In the genomic region with DNA sequence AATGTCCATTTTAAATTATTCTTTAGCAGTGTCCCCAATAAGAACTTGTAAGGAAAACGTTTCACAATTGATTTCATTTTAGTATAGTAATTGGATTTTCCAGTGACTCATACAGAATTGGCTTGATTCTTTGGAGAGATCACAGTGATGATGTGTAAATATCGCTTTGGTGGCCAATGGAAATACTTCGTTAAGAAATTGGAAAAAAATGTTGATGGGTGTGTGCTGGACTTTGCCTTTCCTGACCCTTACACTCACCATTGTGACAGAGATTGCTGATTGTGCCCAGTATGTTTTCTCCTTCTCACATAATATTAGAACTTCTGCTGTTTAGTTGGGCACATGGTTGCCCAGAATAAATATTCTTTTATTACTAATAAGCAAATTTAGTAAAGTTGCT, we compare ENCODE assay signal across 11 cellular contexts. TPM values are rescaled to one million over a fixed set of nuclear protein-coding genes. Genes with fewer than 3 reads are reported as not detected.
A peak's percentile ranks its signal among the peaks of the same experiment; 100 is the strongest.
DNase-seq lines count a peak whose midpoint lies in the region; ATAC-seq and TF ChIP-seq lines count a peak whose summit lies in the region.
"Had no signal": no experiment of that assay in that cellular context is flagged by ENCODE, and none has a peak within 500 bp of the region (broad histone marks: within the 10 kb centered on the region; RNA-seq: fewer than 3 reads in every experiment).

No MANE protein-coding gene starts in this region.

- peak overlapping the region; percentile 56 for H3K27ac Mint-ChIP-seq in HFFc6
- H3K27ac Mint-ChIP-seq: activated naive CD4-positive, alpha-beta T cell treated with anti-CD3 and anti-CD28 coated beads, Interleukin-2, amount 50 U/mL, for 24 hours had no signal

- H3K4me3 Mint-ChIP-seq in HFFc6, result peak overlapping the region; percentile 50
- H3K4me3 Mint-ChIP-seq: activated naive CD4-positive, alpha-beta T cell treated with anti-CD3 and anti-CD28 coated beads, Interleukin-2, amount 50 U/mL, for 24 hours; neural crest cell had no signal

- H3K4me3 ChIP-seq in cardiac fibroblast (replicated peaks in 1 of 2; ENCODE audit: low read depth in 2 of 2, low read length in 2 of 2) (no peak overlapping the region), hepatocyte (no peak overlapping the region), smooth muscle cell (no peak overlapping the region)

- H3F3A ChIP-seq in smooth muscle cell (ENCODE audit: low read depth), result no peaks in the 10 kb centered on the region

- no peak for ATAC-seq in GM18498 (IDR thresholded peaks at IDR 0.05; ENCODE audit: unreplicated experiment)

- H3K4me1 ChIP-seq in hepatocyte (ENCODE audit: insufficient read depth) (no peaks in the 10 kb centered on the region), smooth muscle cell (ENCODE audit: low read depth) (peaks cover 4% of the 10 kb centered on the region)

- H3K79me2 ChIP-seq in hepatocyte (no peaks in the 10 kb centered on the region), smooth muscle cell (ENCODE audit: low read depth) (no peaks in the 10 kb centered on the region)

- H3K4me2 ChIP-seq in hepatocyte (peak overlapping the region; percentile 7), smooth muscle cell (peak overlapping the region; percentile 68)

- H2AFZ ChIP-seq in hepatocyte, result no peak overlapping the region
- peak overlapping the region; percentile 6 for H2AFZ ChIP-seq in smooth muscle cell (ENCODE audit: low read depth)

- H3K27ac ChIP-seq in hepatocyte, result peak overlapping the region; percentile 60
- peak overlapping the region; percentile 70 for H3K27ac ChIP-seq in smooth muscle cell (ENCODE audit: low read depth)
- H3K27ac ChIP-seq: C4-2B had no signal

- peaks cover 13% of the 10 kb centered on the region for H3K9me3 Mint-ChIP-seq in HFFc6
- H3K9me3 Mint-ChIP-seq: activated naive CD4-positive, alpha-beta T cell treated with anti-CD3 and anti-CD28 coated beads, Interleukin-2, amount 50 U/mL, for 24 hours had no signal

- H4K20me1 ChIP-seq in hepatocyte (ENCODE audit: insufficient read depth, poor library complexity, severe bottlenecking), result no peaks in the 10 kb centered on the region
- H4K20me1 ChIP-seq in smooth muscle cell (ENCODE audit: low read depth), result no peaks in the 10 kb centered on the region

- H3K36me3 ChIP-seq in hepatocyte (replicated peaks; ENCODE audit: insufficient read depth, low read depth) (no peaks in the 10 kb centered on the region), smooth muscle cell (ENCODE audit: low read depth) (no peaks in the 10 kb centered on the region)

- no peaks in the 10 kb centered on the region for H3K27me3 Mint-ChIP-seq in HFFc6 (ENCODE audit: insufficient read depth)
- H3K27me3 Mint-ChIP-seq: activated naive CD4-positive, alpha-beta T cell treated with anti-CD3 and anti-CD28 coated beads, Interleukin-2, amount 50 U/mL, for 24 hours had no signal

- 44% methylated on average over 3 of the region's 3 CpGs for WGBS in hepatocyte (ENCODE audit: low lambda C conversion rate, missing lambda C conversion rate)
- 52% methylated on average over 3 of the region's 3 CpGs for WGBS in smooth muscle cell (ENCODE audit: low lambda C conversion rate)

- H3K9me3 ChIP-seq in hepatocyte (ENCODE audit: low read depth), result no peaks in the 10 kb centered on the region
- H3K9me3 ChIP-seq in smooth muscle cell (replicated peaks; ENCODE audit: low read depth), result no peaks in the 10 kb centered on the region

- no peaks in the 10 kb centered on the region for H3K27me3 ChIP-seq in hepatocyte
- no peaks in the 10 kb centered on the region for H3K27me3 ChIP-seq in smooth muscle cell (ENCODE audit: low read depth)

- no peak for TF ChIP-seq CTCF in HFFc6 (IDR thresholded peaks at IDR 0.05)
- no peak for TF ChIP-seq CTCF in cardiac fibroblast (IDR thresholded peaks at IDR 0.05; ENCODE audit: low read depth, low read length)
- TF ChIP-seq CTCF in hepatocyte (IDR thresholded peaks at IDR 0.05; ENCODE audit: poor library complexity), result no peak
- no peak for TF ChIP-seq CTCF in smooth muscle cell (IDR thresholded peaks at IDR 0.05; ENCODE audit: borderline replicate concordance, insufficient read depth, poor library complexity, severe bottlenecking)

- peaks cover 38% of the 10 kb centered on the region for H3K4me1 Mint-ChIP-seq in HFFc6 (ENCODE audit: low read depth)
- H3K4me1 Mint-ChIP-seq: activated naive CD4-positive, alpha-beta T cell treated with anti-CD3 and anti-CD28 coated beads, Interleukin-2, amount 50 U/mL, for 24 hours; neural crest cell had no signal

- H3K9me2 ChIP-seq in hepatocyte (replicated peaks; ENCODE audit: insufficient read depth), result no peaks in the 10 kb centered on the region

- DNase-seq in HFFc6, result peak; percentile 19
- peak; percentile 32 to 84 for DNase-seq in cardiac fibroblast (ENCODE audit: low read depth in 2 of 2)
- DNase-seq in hepatocyte (ENCODE audit: low spot score), result peak; percentile 58
- no peak for DNase-seq in smooth muscle cell (lab: John Stamatoyannopoulos, UW; ENCODE audit: unreplicated experiment)
- DNase-seq in stimulated activated CD4-positive, alpha-beta T cell treated with anti-CD3 and anti-CD28 coated beads, Interleukin-4, amount 100 ng/mL, for 4 hours, result no peak
- DNase-seq in NCI-H69 (lab: John Stamatoyannopoulos, UW), result no peak
- no peak for DNase-seq in RPMI8226

- no peak overlapping the region for H3K9ac ChIP-seq in smooth muscle cell (ENCODE audit: low read depth)

- peaks cover 5% of the 10 kb centered on the region for H3K36me3 Mint-ChIP-seq in HFFc6 (ENCODE audit: low read depth)

RNA-seq across cellular contexts. Expression of a gene that starts 7.4 kb away (rescaled TPM):
- 1 to 10 TPM in 4 of 6 experiments, under 1 TPM in 2; 0.59 to 1.8 (median 1.2) TPM for total RNA-seq in HFFc6 (2021; fragmentation: NEBNext Ultra II Directional; extraction: Animal tissue kit (Norgen Biotek cat#: 25700))
- total RNA-seq in hepatocyte, result 3.1 and 7.9 TPM in 2 replicates
- polyA plus RNA-seq in hepatocyte, result 1.9 and 2.1 TPM in 2 replicates
- 2.0 and 4.6 TPM in 2 replicates for total RNA-seq in smooth muscle cell
- 1.2 and 3.3 TPM in 2 replicates for polyA plus RNA-seq in smooth muscle cell

Comparison
In these comparisons a context has a peak if more than half of its experiments do, and no peak if none do; other contexts are left out.
1. DNase-seq: peak in HFFc6 (single experiment), cardiac fibroblast (2 of 2) and hepatocyte (single experiment); none in smooth muscle cell (single experiment), stimulated activated CD4-positive, alpha-beta T cell treated with anti-CD3 and anti-CD28 coated beads, Interleukin-4, amount 100 ng/mL, for 4 hours (0 of 2), NCI-H69 (single experiment) and RPMI8226 (single experiment).